In the genomic region with DNA sequence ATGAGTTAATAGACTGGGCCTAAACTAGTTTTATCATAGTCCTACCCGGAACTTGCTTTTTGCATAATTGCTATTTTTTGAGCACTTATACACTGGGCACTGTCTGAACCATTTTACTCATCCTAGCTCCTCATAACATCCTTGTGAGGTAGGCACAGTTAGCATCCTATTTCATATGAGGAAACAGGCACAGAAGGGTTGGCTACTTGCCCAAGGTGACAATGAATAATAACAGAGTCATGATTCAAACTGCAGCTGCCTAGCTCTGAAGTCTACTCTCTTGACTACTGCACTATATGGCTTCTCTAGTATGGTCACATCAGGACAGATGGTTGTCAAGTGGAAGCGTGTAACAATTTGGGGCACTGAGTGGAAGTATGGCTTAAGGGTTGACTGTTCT, we compare ENCODE assay signal across 9 cellular contexts. TPM values are rescaled to one million over a fixed set of nuclear protein-coding genes. Genes with fewer than 3 reads are reported as not detected.
A peak's percentile ranks its signal among the peaks of the same experiment; 100 is the strongest.
DNase-seq lines count a peak whose midpoint lies in the region; ATAC-seq and TF ChIP-seq lines count a peak whose summit lies in the region.
"Had no signal": no experiment of that assay in that cellular context is flagged by ENCODE, and none has a peak within 500 bp of the region (broad histone marks: within the 10 kb centered on the region; RNA-seq: fewer than 3 reads in every experiment).

No MANE protein-coding gene starts in this region.

- POLR2A ChIA-PET in RWPE1 (lab: Yijun Ruan, JAX; ENCODE audit: low non-redundant PET) = no interaction called here
- POLR2A ChIA-PET in activated CD8-positive, alpha-beta T cell treated with anti-CD3 and anti-CD28 coated beads for 36 hours (lab: Charles Lee) = no interaction called here

- intact Hi-C loops in Calu3 (cut with micrococcal nuclease; ENCODE audit: unreplicated experiment) = no loop called here
- intact Hi-C loops in activated CD8-positive, alpha-beta T cell treated with anti-CD3 and anti-CD28 coated beads for 36 hours (cut with micrococcal nuclease) = no loop called here

- no peak for ATAC-seq in activated CD8-positive, alpha-beta T cell treated with anti-CD3 and anti-CD28 coated beads for 36 hours
- ATAC-seq in GM19397 (IDR thresholded peaks at IDR 0.05; ENCODE audit: unreplicated experiment) (no peak), GM19328 (IDR thresholded peaks at IDR 0.05; ENCODE audit: unreplicated experiment) (no peak), GM18498 (IDR thresholded peaks at IDR 0.05; ENCODE audit: unreplicated experiment) (no peak)

- BruUV-seq in Calu3 (replicated peaks; lab: Mats Ljungman, UMichigan) = no TSS peak

- DNase-seq in Calu3 (peak; percentile 69), NCI-H1105 treated with DMSO at 0.1 percent for 48 hours (lab: John Stamatoyannopoulos, UW) (peak; percentile 87), RWPE1 (ENCODE audit: low spot score) (peak; percentile 51), glomerular visceral epithelial cell (ENCODE audit: extremely low spot score) (peak; percentile 75)
- DNase-seq in activated CD8-positive, alpha-beta T cell treated with anti-CD3 and anti-CD28 coated beads for 36 hours = no peak
- DNase-seq: MV-4-11 had no signal

- no peak overlapping the region for H3K27ac Mint-ChIP-seq in Calu3 (ENCODE audit: unreplicated experiment)
- no peak overlapping the region for H3K27ac Mint-ChIP-seq in activated CD8-positive, alpha-beta T cell treated with anti-CD3 and anti-CD28 coated beads for 36 hours

- peaks cover 10% of the 10 kb centered on the region for H3K4me1 Mint-ChIP-seq in Calu3 (ENCODE audit: low read depth, unreplicated experiment)
- peaks cover 6% of the 10 kb centered on the region for H3K4me1 Mint-ChIP-seq in activated CD8-positive, alpha-beta T cell treated with anti-CD3 and anti-CD28 coated beads for 36 hours (ENCODE audit: low read depth)

- TF ChIP-seq CTCF in Calu3 (IDR thresholded peaks at IDR 0.05; ENCODE audit: unreplicated experiment) (no peak), RWPE1 (conservative IDR thresholded peaks at IDR 0.05; ENCODE audit: low read depth) (no peak)
- TF ChIP-seq CTCF in activated CD8-positive, alpha-beta T cell treated with anti-CD3 and anti-CD28 coated beads for 36 hours (IDR thresholded peaks at IDR 0.05) = no peak

- H3K36me3 Mint-ChIP-seq in Calu3 (ENCODE audit: insufficient read depth, unreplicated experiment) = no peaks in the 10 kb centered on the region
- no peaks in the 10 kb centered on the region for H3K36me3 Mint-ChIP-seq in activated CD8-positive, alpha-beta T cell treated with anti-CD3 and anti-CD28 coated beads for 36 hours (ENCODE audit: low read depth)

- H3K27me3 Mint-ChIP-seq in Calu3 (ENCODE audit: unreplicated experiment) = no peaks in the 10 kb centered on the region
- H3K27me3 Mint-ChIP-seq in activated CD8-positive, alpha-beta T cell treated with anti-CD3 and anti-CD28 coated beads for 36 hours = no peaks in the 10 kb centered on the region

- CTCF ChIA-PET in Calu3 (lab: Charles Lee) (interaction anchor here (0.6 to 1.4 kb wide), 4 partner anchors 8 to 18 kb away, joined by 3 to 9 read pairs (median 4); partner anchors contain the start of gene RC3H1), RWPE1 (lab: Yijun Ruan, JAX) (no interaction called here)
- CTCF ChIA-PET in activated CD8-positive, alpha-beta T cell treated with anti-CD3 and anti-CD28 coated beads for 36 hours (lab: Charles Lee) = interaction anchor here (1.5 to 1.8 kb wide), 2 partner anchors 13 to 75 kb away, joined by 3 to 4 read pairs; no protein-coding TSS in a partner anchor

- H3K4me3 Mint-ChIP-seq in Calu3 (ENCODE audit: low read depth, unreplicated experiment) = no peak overlapping the region
- no peak overlapping the region for H3K4me3 Mint-ChIP-seq in activated CD8-positive, alpha-beta T cell treated with anti-CD3 and anti-CD28 coated beads for 36 hours

- no peak overlapping the region for H3K27ac ChIP-seq in RWPE1

- H3K9me3 Mint-ChIP-seq in Calu3 (ENCODE audit: low read depth, unreplicated experiment) = no peaks in the 10 kb centered on the region
- no peaks in the 10 kb centered on the region for H3K9me3 Mint-ChIP-seq in activated CD8-positive, alpha-beta T cell treated with anti-CD3 and anti-CD28 coated beads for 36 hours

RNA-seq across cellular contexts. Expression of gene RC3H1, which starts 18.2 kb away (rescaled TPM):
- total RNA-seq in Calu3 (2022) = 42.1 and 44.2 TPM in 2 replicates
- total RNA-seq in activated CD8-positive, alpha-beta T cell treated with anti-CD3 and anti-CD28 coated beads for 36 hours = 10 to 100 TPM; 24.9 to 27.2 TPM
